In the genomic region with DNA sequence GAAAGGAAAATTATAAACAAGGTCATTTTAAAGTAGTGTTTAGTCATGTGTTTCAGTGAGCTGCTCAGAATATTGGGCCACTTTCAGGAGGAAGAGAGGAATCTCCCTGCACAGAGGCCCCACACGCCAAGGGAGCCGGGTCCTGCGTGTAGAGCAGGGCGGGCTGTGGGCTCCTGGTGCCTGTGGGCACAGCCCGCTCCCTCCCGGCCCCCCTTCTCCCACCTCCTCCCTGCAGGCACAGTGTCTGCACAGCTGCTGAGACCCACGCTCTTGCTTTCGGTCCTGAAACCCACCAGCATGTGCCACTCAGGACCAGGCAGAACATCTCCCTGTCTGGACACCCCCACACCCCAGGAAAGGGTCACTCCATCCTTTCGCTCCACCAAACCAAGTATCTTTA, we compare ENCODE assay signal across 23 cellular contexts.
"Had no signal": no experiment of that assay in that cellular context is flagged by ENCODE, and none has a peak within 500 bp of the region (broad histone marks: within the 10 kb centered on the region; RNA-seq: fewer than 3 reads in every experiment).

No MANE protein-coding gene starts in this region.

- H3K27ac ChIP-seq: colonic mucosa, coronary artery, dorsolateral prefrontal cortex, epithelial cell of prostate, esophagus muscularis mucosa, esophagus squamous epithelium, foreskin keratinocyte, gastrocnemius medialis, gastroesophageal sphincter, heart left ventricle had no signal

- H3K36me3 ChIP-seq: colonic mucosa, esophagus muscularis mucosa, esophagus squamous epithelium, gastrocnemius medialis, gastroesophageal sphincter, heart left ventricle had no signal

- H3K27me3 ChIP-seq: colonic mucosa, foreskin keratinocyte had no signal

- DNase-seq: colonic mucosa; cortex of kidney; dermis blood vessel endothelial cell; dorsolateral prefrontal cortex; effector CD4-positive, alpha-beta T cell; effector CD8-positive, alpha-beta T cell; effector memory CD4-positive, alpha-beta T cell; effector memory CD8-positive, alpha-beta T cell; endodermal cell; erythroblast; esophagus squamous epithelium; foreskin fibroblast; foreskin keratinocyte; foreskin melanocyte; gastrocnemius medialis; glutamatergic neuron; head of caudate nucleus; heart left ventricle had no signal

- H3K9me3 ChIP-seq: colonic mucosa, esophagus muscularis mucosa, esophagus squamous epithelium, gastrocnemius medialis, gastroesophageal sphincter had no signal

- H3K4me1 ChIP-seq: colonic mucosa, esophagus muscularis mucosa, esophagus squamous epithelium, foreskin keratinocyte, gastrocnemius medialis, gastroesophageal sphincter, heart left ventricle had no signal

- ATAC-seq: effector memory CD8-positive, alpha-beta T cell; esophagus mucosa; foreskin keratinocyte; gastrocnemius medialis; gastroesophageal sphincter; heart left ventricle had no signal

- H3K4me3 ChIP-seq: colonic mucosa, coronary artery, dorsolateral prefrontal cortex, esophagus muscularis mucosa, esophagus squamous epithelium, gastrocnemius medialis, gastroesophageal sphincter, heart left ventricle had no signal
